ENCODE assay signal across 33 cellular contexts in the genomic region with DNA sequence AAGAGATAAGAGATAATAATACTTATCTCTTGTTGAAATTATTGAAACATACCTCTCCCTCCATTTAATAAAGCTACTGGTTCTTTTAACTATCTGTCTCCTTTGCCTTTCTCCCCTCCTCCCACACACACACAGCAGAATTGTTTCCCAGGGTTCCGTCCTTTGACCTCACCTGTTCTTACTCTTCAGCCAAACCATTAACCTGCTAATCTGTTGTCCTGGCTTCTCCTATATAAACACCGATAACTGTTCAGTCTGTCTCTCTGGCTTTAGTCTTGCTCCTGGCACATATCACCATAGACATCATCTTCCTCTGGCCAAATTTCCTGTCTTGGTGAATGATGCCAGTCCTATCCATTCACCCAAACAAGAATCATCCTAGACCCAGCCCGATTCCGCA. TPM values are rescaled to one million over a fixed set of nuclear protein-coding genes. Genes with fewer than 3 reads are reported as not detected.
"Had no signal": no experiment of that assay in that cellular context is flagged by ENCODE, and none has a peak within 500 bp of the region (broad histone marks: within the 10 kb centered on the region; RNA-seq: fewer than 3 reads in every experiment).

No MANE protein-coding gene starts in this region.

- DNase-seq: activated CD4-positive, alpha-beta T cell treated with anti-CD3 and anti-CD28 coated beads, Interleukin-2, amount 10 ng/mL, durations not matched to agents 24 days and 14 days; activated CD4-positive, alpha-beta T cell treated with anti-CD3 and anti-CD28 coated beads, Interleukin-2, amount 50 U/mL, for 4 hours; activated CD8-positive, alpha-beta T cell treated with anti-CD3 and anti-CD28 coated beads for 36 hours; activated effector memory CD4-positive, alpha-beta T cell treated with anti-CD3 and anti-CD28 coated beads, Interleukin-2, amount 50 U/mL, for 16 hours; activated naive CD4-positive, alpha-beta T cell; activated naive CD4-positive, alpha-beta T cell treated with anti-CD3 and anti-CD28 coated beads, Interleukin-2, amount 50 U/mL, for 16 hours; activated naive CD8-positive, alpha-beta T cell treated with anti-CD3 and anti-CD28 coated beads for 36 hours; activated T-cell treated with anti-CD3 and anti-CD28 coated beads, Interleukin-2, amount 50 U/mL, for 1 hour; activated T-cell treated with anti-CD3 and anti-CD28 coated beads, Interleukin-2, amount 50 U/mL, for 72 hours; amniotic stem cell; aorta; brain microvascular endothelial cell; NCI-H1105; NCI-H1436; NCI-H1694; NCI-H2029; NCI-H2171; NCI-H510A; NCI-H526; NCI-H748 treated with DMSO at 0.1 percent for 48 hours; NK-92 treated with Interleukin-12 subunit alpha and Interleukin-12 subunit beta, amount 100 ng/mL, for 24 hours; PC-3; Peyer's patch; RPMI8226; SHP77 treated with DMSO at 0.1 percent for 48 hours; SK-N-SH had no signal

- H3K4me1 Mint-ChIP-seq: activated CD4-positive, alpha-beta T cell treated with anti-CD3 and anti-CD28 coated beads, Interleukin-2, amount 10 ng/mL, durations not matched to agents 24 days and 14 days had no signal

- ATAC-seq: activated CD8-positive, alpha-beta T cell treated with anti-CD3 and anti-CD28 coated beads for 36 hours; activated T-cell treated with anti-CD3 and anti-CD28 coated beads, Interleukin-2, amount 50 U/mL, for 72 hours; activated T-helper 17 cell treated with anti-CD3 and anti-CD28 coated beads, Interleukin-2, amount 50 U/mL, for 72 hours; PC-3 had no signal

- H3K36me3 Mint-ChIP-seq: activated naive CD8-positive, alpha-beta T cell treated with anti-CD3 and anti-CD28 coated beads for 36 hours had no signal

- H3K9me3 Mint-ChIP-seq: activated CD4-positive, alpha-beta T cell treated with anti-CD3 and anti-CD28 coated beads, Interleukin-2, amount 10 ng/mL, durations not matched to agents 24 days and 14 days; activated CD8-positive, alpha-beta T cell treated with anti-CD3 and anti-CD28 coated beads for 36 hours; activated naive CD8-positive, alpha-beta T cell treated with anti-CD3 and anti-CD28 coated beads for 36 hours; T-helper 1 cell treated with Interleukin-12 subunit alpha and Interleukin-12 subunit beta and Interleukin-4 antibody, amounts not matched to agents 30 μg/mL and 1 μg/mL, for 36 hours; T-helper 2 cell treated with Interferon-gamma antibody and Interleukin-4, amounts not matched to agents 5 μg/mL and 100 μg/mL, for 36 hours had no signal

- H3K27ac ChIP-seq: brain microvascular endothelial cell, Peyer's patch, SJSA1 had no signal

- H3K27ac Mint-ChIP-seq: activated CD4-positive, alpha-beta T cell treated with anti-CD3 and anti-CD28 coated beads, Interleukin-2, amount 10 ng/mL, durations not matched to agents 24 days and 14 days; activated CD8-positive, alpha-beta T cell treated with anti-CD3 and anti-CD28 coated beads for 36 hours; activated naive CD8-positive, alpha-beta T cell treated with anti-CD3 and anti-CD28 coated beads for 36 hours; activated T-cell treated with anti-CD3 and anti-CD28 coated beads, Interleukin-2, amount 50 U/mL, for 72 hours; activated T-helper 17 cell treated with anti-CD3 and anti-CD28 coated beads, Interleukin-2, amount 50 U/mL, for 72 hours; T-helper 1 cell treated with Interleukin-12 subunit alpha and Interleukin-12 subunit beta and Interleukin-4 antibody, amounts not matched to agents 30 μg/mL and 1 μg/mL, for 36 hours; T-helper 2 cell treated with Interferon-gamma antibody and Interleukin-4, amounts not matched to agents 5 μg/mL and 100 μg/mL, for 36 hours had no signal

- H3K9ac ChIP-seq: SK-N-SH had no signal

- H3K9me3 ChIP-seq: Peyer's patch, SJSA1, SK-N-SH had no signal

- H3K4me3 Mint-ChIP-seq: activated CD4-positive, alpha-beta T cell treated with anti-CD3 and anti-CD28 coated beads, Interleukin-2, amount 10 ng/mL, durations not matched to agents 24 days and 14 days; activated CD8-positive, alpha-beta T cell treated with anti-CD3 and anti-CD28 coated beads for 36 hours; activated naive CD8-positive, alpha-beta T cell treated with anti-CD3 and anti-CD28 coated beads for 36 hours; activated T-cell treated with anti-CD3 and anti-CD28 coated beads, Interleukin-2, amount 50 U/mL, for 72 hours; activated T-helper 17 cell treated with anti-CD3 and anti-CD28 coated beads, Interleukin-2, amount 50 U/mL, for 72 hours; T-helper 1 cell treated with Interleukin-12 subunit alpha and Interleukin-12 subunit beta and Interleukin-4 antibody, amounts not matched to agents 30 μg/mL and 1 μg/mL, for 36 hours; T-helper 2 cell treated with Interferon-gamma antibody and Interleukin-4, amounts not matched to agents 5 μg/mL and 100 μg/mL, for 36 hours had no signal

- H3K9me2 ChIP-seq: SK-N-SH had no signal

- H3K27me3 ChIP-seq: brain microvascular endothelial cell, Peyer's patch, SJSA1 had no signal

- H3K4me3 ChIP-seq: Peyer's patch, SJSA1 had no signal

- H3K4me2 ChIP-seq: SK-N-SH had no signal

- FAIRE-seq: TTC549 had no signal

RNA-seq across cellular contexts. Expression of a gene that starts 56.0 kb away (rescaled TPM):
- total RNA-seq: activated CD4-positive, alpha-beta T cell treated with anti-CD3 and anti-CD28 coated beads, Interleukin-2, amount 10 ng/mL, durations not matched to agents 24 days and 14 days; activated CD8-positive, alpha-beta memory T cell treated with anti-CD3 and anti-CD28 coated beads for 36 hours; activated CD8-positive, alpha-beta T cell treated with anti-CD3 and anti-CD28 coated beads for 36 hours; activated naive CD8-positive, alpha-beta T cell treated with anti-CD3 and anti-CD28 coated beads for 36 hours; activated T-helper 17 cell treated with anti-CD3 and anti-CD28 coated beads, Interleukin-2, amount 50 U/mL, for 72 hours; MCF 10A; PC-3; Peyer's patch had no signal
